8 cellular contexts compared by ENCODE assay signal in genomic region chr5:111512406-111513174, GRCh38. TPM values are rescaled to one million over a fixed set of nuclear protein-coding genes. Genes with fewer than 3 reads are reported as not detected.
DNase-seq lines count a peak whose midpoint lies in the region; ATAC-seq, FAIRE-seq and TF ChIP-seq lines count a peak whose summit lies in the region.

Gene STARD4, minus strand, starts transcription at chr5:111512535. Its CDS starts 5,102 bp downstream, at chr5:111507433.

- peaks cover 18% of the 10 kb centered on the region for H3K4me1 ChIP-seq in keratinocyte (ENCODE audit: control insufficient read depth, extremely low read depth, insufficient read depth, low read length)

- peaks cover 53% of the 10 kb centered on the region for H3K4me1 Mint-ChIP-seq in chondrocyte (ENCODE audit: low read depth)

- peak; percentile 88 for DNase-seq in AG09319 (ENCODE audit: extremely low read depth, low read depth)
- peak; percentile 94 for DNase-seq in NCI-H460 (ENCODE audit: extremely low read depth, low read depth)
- DNase-seq in activated CD4-positive, alpha-beta T cell treated with anti-CD3 and anti-CD28 coated beads for 1 hour = peak; percentile 92
- DNase-seq in chondrocyte (ENCODE audit: low spot score) = peak; percentile 96
- DNase-seq in keratinocyte (ENCODE audit: low read depth, low spot score) = peak; percentile 57
- peak; percentile 88 to 91 for DNase-seq in stimulated activated CD4-positive, alpha-beta T cell treated with anti-CD3 and anti-CD28 coated beads, Interleukin-15, amount 100 ng/mL, for 1 hour (ENCODE audit: low read depth in 1 of 2, low spot score in 1 of 2)

- H3K9me3 Mint-ChIP-seq in chondrocyte (ENCODE audit: low read depth) = no peaks in the 10 kb centered on the region

- H3K36me3 ChIP-seq in keratinocyte (ENCODE audit: control insufficient read depth in 2 of 2, extremely low read depth in 1 of 2, insufficient read depth in 2 of 2, low read length in 2 of 2) = no peaks in the 10 kb centered on the region

- H3K27me3 ChIP-seq in keratinocyte (ENCODE audit: control insufficient read depth, extremely low read depth, insufficient read depth, low read length) = no peaks in the 10 kb centered on the region

- peaks cover 48% of the 10 kb centered on the region for H3K79me2 ChIP-seq in keratinocyte (ENCODE audit: control insufficient read depth, insufficient read depth, low read length)

- dilution Hi-C loops in keratinocyte (cut with MboI; ENCODE audit: extremely low pct_ligation_motif_present, low sequenced_read_pairs) = no loop called here

- H3K27ac ChIP-seq in keratinocyte (ENCODE audit: control insufficient read depth, insufficient read depth, low read length) = peak within 1 kb of the TSS; percentile 89

- no peaks in the 10 kb centered on the region for H3K27me3 Mint-ChIP-seq in chondrocyte (ENCODE audit: low read depth)

- H3K9me1 ChIP-seq in keratinocyte (ENCODE audit: control insufficient read depth, extremely low read depth, insufficient read depth, low read length) = no peaks in the 10 kb centered on the region

- peak within 1 kb of the TSS; percentile 87 for H3K4me2 ChIP-seq in keratinocyte (ENCODE audit: control insufficient read depth, extremely low read depth, insufficient read depth, low read depth, low read length)

- H3K27ac Mint-ChIP-seq in chondrocyte (ENCODE audit: unreplicated experiment) = peak within 1 kb of the TSS; percentile 96

- ATAC-seq in GM19043 (IDR thresholded peaks at IDR 0.05; ENCODE audit: low read depth, unreplicated experiment) = peak; percentile 86
- ATAC-seq in HG03378 (IDR thresholded peaks at IDR 0.05; ENCODE audit: unreplicated experiment) = peak; percentile 87

- peak within 1 kb of the TSS; percentile 84 to 92 (median 91) for H3K4me3 ChIP-seq in keratinocyte (ENCODE audit: control insufficient read depth in 2 of 3, extremely low read depth in 1 of 3, insufficient read depth in 2 of 3, low read depth in 1 of 3, low read length in 3 of 3)

- peak within 1 kb of the TSS; percentile 77 for H2AFZ ChIP-seq in keratinocyte (ENCODE audit: control insufficient read depth, low read length)

- TF ChIP-seq CTCF in AG09319 (IDR thresholded peaks at IDR 0.05; ENCODE audit: low read depth, low read length) (no peak), chondrocyte (IDR thresholded peaks at IDR 0.05) (no peak), keratinocyte (optimal IDR thresholded peaks at IDR 0.05 in 1 of 3, IDR thresholded peaks at IDR 0.05 in 1 of 3, conservative IDR thresholded peaks at IDR 0.05 in 1 of 3; ENCODE audit: extremely low read depth in 1 of 3, insufficient read depth in 2 of 3, low read length in 3 of 3) (no peak)

- H3K9ac ChIP-seq in keratinocyte (ENCODE audit: control insufficient read depth, extremely low read depth, insufficient read depth, low read length) = peak within 1 kb of the TSS; percentile 78

- peak within 1 kb of the TSS; percentile 89 for H3K4me3 Mint-ChIP-seq in chondrocyte (ENCODE audit: unreplicated experiment)

- H3K36me3 Mint-ChIP-seq in chondrocyte (ENCODE audit: low read depth) = no peaks in the 10 kb centered on the region

- peak; percentile 86 for FAIRE-seq in keratinocyte (lab: Jason Lieb, UNC)

- no peaks in the 10 kb centered on the region for H4K20me1 ChIP-seq in keratinocyte (ENCODE audit: control insufficient read depth, extremely low read depth, insufficient read depth, low read length)

- no peaks in the 10 kb centered on the region for H3K9me3 ChIP-seq in keratinocyte (ENCODE audit: control insufficient read depth, low read depth, low read length)

RNA-seq across cellular contexts. Expression of gene STARD4, which starts in this region (rescaled TPM):
- total RNA-seq in NCI-H460 (2014; rRNA removed; shearing (Covaris generic)) = 142 and 150 TPM in 2 replicates
- polyA plus RNA-seq in NCI-H460 (2014; cell fraction: nucleus; rRNA removed) = 232 and 308 TPM in 2 replicates
- total RNA-seq in chondrocyte = 47.7 to 70.9 TPM (median 69.6 TPM) in 3 replicates
- 45.3 to 86.4 TPM (median 60.1 TPM) in 3 replicates for polyA plus RNA-seq in keratinocyte
- 13.3 TPM for polyA plus RNA-seq in keratinocyte (2011; ENCODE audit: low read depth)
- polyA plus RNA-seq in keratinocyte (2011; cell fraction: cytosol; rRNA removed) = 28.3 and 50.0 TPM in 2 replicates
- 64.2 and 94.2 TPM in 2 replicates for polyA plus RNA-seq in keratinocyte (2011; cell fraction: nucleus; rRNA removed)
- polyA plus RNA-seq in keratinocyte (2012; ENCODE audit: low replicate concordance) = 25.0 and 51.5 TPM in 2 replicates
- 30.2 to 59.1 TPM (median 34.4 TPM) in 3 replicates for polyA minus RNA-seq in keratinocyte
- 51.8 TPM for polyA minus RNA-seq in keratinocyte (2011; cell fraction: cytosol; rRNA and poly(A)+ RNA removed)
- polyA minus RNA-seq in keratinocyte (2011; cell fraction: nucleus; rRNA and poly(A)+ RNA removed) = 39.8 and 57.6 TPM in 2 replicates

Comparison
In these comparisons a context has a peak if more than half of its experiments do, and no peak if none do; other contexts are left out.
1. Peak in every context shown above with its lines: DNase-seq, ATAC-seq, H3K4me3 ChIP-seq and H3K27ac ChIP-seq.